19 cellular contexts compared by ENCODE assay signal in the genomic region with DNA sequence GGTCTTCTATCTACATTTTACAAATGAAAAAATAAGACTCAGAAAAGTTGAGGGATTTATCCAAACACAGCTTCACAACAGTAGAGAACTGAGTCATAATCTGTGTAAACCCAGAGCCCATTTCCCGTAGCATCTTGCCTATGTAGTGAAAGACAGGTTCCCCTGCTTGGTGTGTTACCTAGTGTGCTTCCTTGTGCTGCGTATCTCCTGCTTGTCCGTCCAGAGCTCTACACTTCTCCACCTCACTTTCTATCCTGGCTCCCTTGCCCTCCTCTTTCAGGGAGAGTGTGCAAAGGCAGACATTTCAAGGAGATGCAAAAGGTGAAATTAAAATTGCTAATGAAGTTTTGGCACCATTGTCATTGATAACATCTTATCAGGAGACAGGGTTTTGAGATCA. TPM values are rescaled to one million over a fixed set of nuclear protein-coding genes. Genes with fewer than 3 reads are reported as not detected.
DNase-seq lines count a peak whose midpoint lies in the region; TF ChIP-seq lines count a peak whose summit lies in the region.
"Had no signal": no experiment of that assay in that cellular context is flagged by ENCODE, and none has a peak within 500 bp of the region (broad histone marks: within the 10 kb centered on the region; RNA-seq: fewer than 3 reads in every experiment).

No MANE protein-coding gene starts in this region.

- H3K27me3 ChIP-seq in H9 (ENCODE audit: insufficient read depth, low read length) = no peaks in the 10 kb centered on the region; the same call in 1 of the 2 replicates
- H3K27me3 ChIP-seq: body of pancreas, suprapubic skin had no signal

- no peak overlapping the region for H3K56ac ChIP-seq in H9 (ENCODE audit: insufficient read length, low read depth, low read length)

- no peak overlapping the region for H2BK5ac ChIP-seq in H9 (ENCODE audit: insufficient read length, low read length)

- no peak overlapping the region for H2AK5ac ChIP-seq in H9 (ENCODE audit: insufficient read length, low read length)

- no peak overlapping the region for H4K5ac ChIP-seq in H9 (ENCODE audit: insufficient read length, low read depth, low read length)

- H4K91ac ChIP-seq in H9 (ENCODE audit: insufficient read length, low read depth, low read length) = no peak overlapping the region

- peaks cover 8 to 14% (median 9%) of the 10 kb centered on the region in 3 experiments; a peak in 6 of 7 replicates for H3K36me3 Mint-ChIP-seq in H9 (ENCODE audit: insufficient read depth in 1 of 3, low read depth in 3 of 3)
- H3K36me3 Mint-ChIP-seq in neural crest cell (ENCODE audit: low read depth) = no peaks in the 10 kb centered on the region

- H3K9me3 Mint-ChIP-seq in H9 (peaks cover 2 to 4% of the 10 kb centered on the region in 2 experiments; a peak in 3 of 5 replicates), neural crest cell (no peaks in the 10 kb centered on the region)
- H3K9me3 Mint-ChIP-seq: T-helper 1 cell treated with Interleukin-12 subunit alpha and Interleukin-12 subunit beta and Interleukin-4 antibody, amounts not matched to agents 30 μg/mL and 1 μg/mL, for 36 hours had no signal

- H3T11ph ChIP-seq in H9 (ENCODE audit: low read length) = no peak overlapping the region

- no peak overlapping the region for H3K14ac ChIP-seq in H9 (ENCODE audit: insufficient read depth, low read length)

- no peak overlapping the region for H3K4ac ChIP-seq in H9 (ENCODE audit: low read depth, low read length)

- H3K4me3 Mint-ChIP-seq in H9 (peak overlapping the region in 1 of 2 experiments; percentile 71; a peak in 4 of 5 replicates), neural crest cell (peak overlapping the region; percentile 81)
- H3K4me3 Mint-ChIP-seq: T-helper 1 cell treated with Interleukin-12 subunit alpha and Interleukin-12 subunit beta and Interleukin-4 antibody, amounts not matched to agents 30 μg/mL and 1 μg/mL, for 36 hours had no signal

- no peak for TF ChIP-seq CTCF in H9 (conservative IDR thresholded peaks at IDR 0.05)
- TF ChIP-seq CTCF in epithelial cell of esophagus (IDR thresholded peaks at IDR 0.05; ENCODE audit: insufficient read depth, low read depth, low read length, missing control alignments) = no peak
- TF ChIP-seq CTCF in neural crest cell (conservative IDR thresholded peaks at IDR 0.05) = no peak

- H2BK12ac ChIP-seq in H9 (ENCODE audit: insufficient read length, low read depth, low read length) = no peak overlapping the region

- H3K18ac ChIP-seq in H9 (ENCODE audit: insufficient read length, low read depth, low read length) = no peak overlapping the region

- H4K8ac ChIP-seq in H9 (replicated peaks; ENCODE audit: insufficient read length, low read depth, low read length) = no peak overlapping the region

- H3K4me1 Mint-ChIP-seq in H9 (peaks cover 22 to 29% of the 10 kb centered on the region in 2 experiments), neural crest cell (peaks cover 15% of the 10 kb centered on the region)

- H4K20me1 ChIP-seq in H9 (ENCODE audit: control insufficient read depth, insufficient read depth, insufficient read length) = no peaks in the 10 kb centered on the region

- H3K4me3 ChIP-seq in epithelial cell of esophagus (ENCODE audit: low read length) = no peak overlapping the region
- H3K4me3 ChIP-seq: body of pancreas, psoas muscle, suprapubic skin had no signal

- no peak overlapping the region for H3K23ac ChIP-seq in H9 (ENCODE audit: insufficient read length, low read depth, low read length)

- no peak overlapping the region for H3K27ac ChIP-seq in H9 (ENCODE audit: insufficient read length, low read depth, low read length)
- H3K27ac ChIP-seq: body of pancreas, psoas muscle, suprapubic skin had no signal

- peak overlapping the region in 2 of 3 experiments; percentile 46 to 76; a peak in 3 of 7 replicates for H3K27ac Mint-ChIP-seq in H9
- no peak overlapping the region for H3K27ac Mint-ChIP-seq in neural crest cell (ENCODE audit: unreplicated experiment)
- H3K27ac Mint-ChIP-seq: T-helper 1 cell treated with Interleukin-12 subunit alpha and Interleukin-12 subunit beta and Interleukin-4 antibody, amounts not matched to agents 30 μg/mL and 1 μg/mL, for 36 hours had no signal

- no peaks in the 10 kb centered on the region for H3K9me3 ChIP-seq in H9 (ENCODE audit: control insufficient read depth, low read depth, low read length)
- H3K9me3 ChIP-seq: body of pancreas, psoas muscle, suprapubic skin had no signal

- no CpG with 5 or more reads among the region's 3 CpGs for WGBS in H9 (ENCODE audit: extremely low coverage, insufficient read length, low lambda C conversion rate)

- no peaks in the 10 kb centered on the region for H3K23me2 ChIP-seq in H9 (ENCODE audit: insufficient read length, low read depth, low read length, poor library complexity, severe bottlenecking)

- H3K4me1 ChIP-seq in H9 (ENCODE audit: insufficient read depth, low read length) = peaks cover 2% of the 10 kb centered on the region; the same call in 1 of the 2 replicates
- H3K4me1 ChIP-seq: psoas muscle had no signal

- H3K9ac ChIP-seq in H9 (ENCODE audit: extremely low read depth, insufficient read length, low read length) = no peak overlapping the region

- DNase-seq in NCI-H146 (lab: John Stamatoyannopoulos, UW) (peak; percentile 6), NCI-H146 treated with DMSO at 0.1 percent for 48 hours (lab: John Stamatoyannopoulos, UW; ENCODE audit: unreplicated experiment) (no peak), H9 (no peak), epithelial cell of esophagus (ENCODE audit: low read depth) (peak; percentile 4), neural crest cell (ENCODE audit: low read depth, low spot score) (no peak), AML-193 (lab: John Stamatoyannopoulos, UW) (no peak), hypothalamus (lab: John Stamatoyannopoulos, UW) (no peak)
- DNase-seq in activated CD4-positive, CD25-positive, alpha-beta regulatory T cell treated with anti-CD3 and anti-CD28 coated beads, Interleukin-2, amount 50 U/mL, for 72 hours = no peak
- DNase-seq: activated gamma-delta T cell; body of pancreas; GF-D8; HCEC 1CT; NCI-H1092; NCI-H2081 treated with DMSO at 0.1 percent for 48 hours; NCI-H748 treated with DMSO at 0.1 percent for 48 hours; psoas muscle; stimulated activated naive CD4-positive, alpha-beta T cell had no signal

- no peaks in the 10 kb centered on the region for H3K79me1 ChIP-seq in H9 (ENCODE audit: insufficient read depth, low read depth, low read length, poor library complexity, severe bottlenecking)

- H2AFZ ChIP-seq in H9 (ENCODE audit: low read length) = no peak overlapping the region

- no peaks in the 10 kb centered on the region for H3K79me2 ChIP-seq in H9 (ENCODE audit: insufficient read depth, low read length)

- peaks cover 59% of the 10 kb centered on the region for H3K27me3 Mint-ChIP-seq in H9 (ENCODE audit: low read depth)
- peaks cover 17% of the 10 kb centered on the region for H3K27me3 Mint-ChIP-seq in neural crest cell (ENCODE audit: low read depth)

- H2BK120ac ChIP-seq in H9 (ENCODE audit: low read depth, low read length, poor library complexity, severe bottlenecking) = no peak overlapping the region

- H2BK15ac ChIP-seq in H9 (ENCODE audit: low read depth, low read length) = no peak overlapping the region

- peak overlapping the region; percentile 2 for H3K4me2 ChIP-seq in H9 (ENCODE audit: insufficient read depth, insufficient read length, low read length)

- H2BK20ac ChIP-seq in H9 (ENCODE audit: low read depth, low read length, poor library complexity, severe bottlenecking) = no peak overlapping the region

RNA-seq across cellular contexts. Expression of gene ASNS, which starts 1.4 kb away (rescaled TPM):
- 85.1 and 95.1 TPM in 2 replicates for total RNA-seq in H9 (2021)
- total RNA-seq in neural crest cell = 54.6 and 63.0 TPM in 2 replicates

Comparison
In these comparisons a context has a peak if more than half of its experiments do, and no peak if none do; other contexts are left out.
1. DNase-seq: peak in NCI-H146 (single experiment) and epithelial cell of esophagus (single experiment); none in NCI-H146 treated with DMSO at 0.1 percent for 48 hours (single experiment), H9 (single experiment), neural crest cell (single experiment), AML-193 (0 of 2), hypothalamus (0 of 51) and activated CD4-positive, CD25-positive, alpha-beta regulatory T cell treated with anti-CD3 and anti-CD28 coated beads, Interleukin-2, amount 50 U/mL, for 72 hours (single experiment).